ENCODE assay signal across 8 cellular contexts in the genomic region with DNA sequence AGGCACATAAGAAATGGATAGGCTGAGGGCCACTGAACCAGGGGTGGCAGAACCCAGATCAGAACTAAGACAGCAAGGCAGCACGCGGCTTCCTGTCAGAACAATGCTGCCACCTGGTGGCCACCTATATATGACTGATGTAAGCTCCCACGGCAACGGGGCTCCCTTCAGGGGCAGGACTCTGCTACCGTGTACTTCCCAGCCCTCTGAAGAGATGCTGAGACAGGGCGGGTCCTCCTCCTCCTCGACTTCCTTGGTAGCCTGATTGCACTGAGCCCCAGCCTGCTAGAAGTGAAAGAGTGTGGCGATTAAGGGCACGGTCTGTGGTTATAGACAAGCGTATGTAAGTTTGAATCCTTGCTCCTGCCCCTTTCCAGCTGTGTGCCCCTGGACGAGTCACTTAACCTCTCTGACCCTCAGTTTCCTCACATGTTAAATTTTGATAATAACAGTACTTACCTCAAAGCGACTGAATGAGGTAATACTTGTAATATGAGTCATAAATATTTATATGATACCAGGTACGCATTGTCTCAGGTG. TPM values are rescaled to one million over a fixed set of nuclear protein-coding genes. Genes with fewer than 3 reads are reported as not detected.
DNase-seq lines count a peak whose midpoint lies in the region; ATAC-seq and TF ChIP-seq lines count a peak whose summit lies in the region.

No MANE protein-coding gene starts in this region.

- intact Hi-C loops in thyroid gland (cut with DNase I): no loop called here

- no peak for TF ChIP-seq POLR2A in thyroid gland (IDR thresholded peaks at IDR 0.05)

- H3K27me3 Mint-ChIP-seq in activated T-helper 17 cell treated with anti-CD3 and anti-CD28 coated beads, Interleukin-2, amount 50 U/mL, for 72 hours: no peaks in the 10 kb centered on the region
- no peaks in the 10 kb centered on the region for H3K27me3 Mint-ChIP-seq in osteocyte (ENCODE audit: unreplicated experiment)

- in situ Hi-C loops in HAP-1 (cut with MboI; ENCODE audit: low sequenced_read_pairs): loop anchor here (10.0 kb wide), 2 partner anchors 281 to 311 kb away; partner anchors contain the start of gene PDGFRB

- peak overlapping the region; percentile 88 for H3K27ac Mint-ChIP-seq in activated T-helper 17 cell treated with anti-CD3 and anti-CD28 coated beads, Interleukin-2, amount 50 U/mL, for 72 hours
- H3K27ac Mint-ChIP-seq in osteocyte (ENCODE audit: unreplicated experiment): no peak overlapping the region

- no peaks in the 10 kb centered on the region for H3K27me3 ChIP-seq in HAP-1 (ENCODE audit: low read depth)
- H3K27me3 ChIP-seq in MG63: no peaks in the 10 kb centered on the region
- H3K27me3 ChIP-seq in foreskin keratinocyte: no peaks in the 10 kb centered on the region
- H3K27me3 ChIP-seq in thyroid gland: no peaks in the 10 kb centered on the region

- H3K4me1 ChIP-seq in HAP-1 (no peaks in the 10 kb centered on the region), foreskin keratinocyte (peaks cover 8% of the 10 kb centered on the region), thyroid gland (no peaks in the 10 kb centered on the region)

- peak overlapping the region; percentile 56 for H3K4me3 Mint-ChIP-seq in activated T-helper 17 cell treated with anti-CD3 and anti-CD28 coated beads, Interleukin-2, amount 50 U/mL, for 72 hours
- no peak overlapping the region for H3K4me3 Mint-ChIP-seq in osteocyte (ENCODE audit: unreplicated experiment)

- ATAC-seq in activated T-helper 17 cell treated with anti-CD3 and anti-CD28 coated beads, Interleukin-2, amount 50 U/mL, for 72 hours (replicated peaks): peak; percentile 97
- peak; percentile 77 for ATAC-seq in foreskin keratinocyte

- H3K9me3 ChIP-seq in HAP-1 (no peaks in the 10 kb centered on the region), MG63 (no peaks in the 10 kb centered on the region), thyroid gland (no peaks in the 10 kb centered on the region)

- peaks cover 8% of the 10 kb centered on the region for H3K4me1 Mint-ChIP-seq in activated T-helper 17 cell treated with anti-CD3 and anti-CD28 coated beads, Interleukin-2, amount 50 U/mL, for 72 hours
- peaks cover 5% of the 10 kb centered on the region for H3K4me1 Mint-ChIP-seq in osteocyte (ENCODE audit: unreplicated experiment)

- H3K36me3 Mint-ChIP-seq in activated T-helper 17 cell treated with anti-CD3 and anti-CD28 coated beads, Interleukin-2, amount 50 U/mL, for 72 hours (ENCODE audit: low read depth): peaks cover 4% of the 10 kb centered on the region
- H3K36me3 Mint-ChIP-seq in osteocyte (ENCODE audit: unreplicated experiment): no peaks in the 10 kb centered on the region

- TF ChIP-seq CTCF in foreskin keratinocyte (conservative IDR thresholded peaks at IDR 0.05) (peak; percentile 92), osteocyte (IDR thresholded peaks at IDR 0.05) (peak; percentile 94), thyroid gland (IDR thresholded peaks at IDR 0.05) (peak; percentile 53 to 85 (median 74))

- H3K9me3 Mint-ChIP-seq in activated T-helper 17 cell treated with anti-CD3 and anti-CD28 coated beads, Interleukin-2, amount 50 U/mL, for 72 hours: no peaks in the 10 kb centered on the region
- no peaks in the 10 kb centered on the region for H3K9me3 Mint-ChIP-seq in osteocyte (ENCODE audit: unreplicated experiment)

- no peak overlapping the region for H3K4me3 ChIP-seq in HAP-1
- no peak overlapping the region for H3K4me3 ChIP-seq in MG63
- no peak overlapping the region for H3K4me3 ChIP-seq in thyroid gland (replicated peaks in 1 of 3)

- H3K36me3 ChIP-seq in HAP-1 (replicated peaks): no peaks in the 10 kb centered on the region
- no peaks in the 10 kb centered on the region for H3K36me3 ChIP-seq in MG63
- H3K36me3 ChIP-seq in thyroid gland: no peaks in the 10 kb centered on the region

- DNase-seq in GM03348 (ENCODE audit: low spot score) (peak; percentile 92), HAP-1 (ENCODE audit: low spot score in 2 of 2) (peak; percentile 76 to 95), MG63 (peak; percentile 83), SHP77 (lab: John Stamatoyannopoulos, UW) (peak; percentile 45 to 79), foreskin keratinocyte (peak; percentile 45 to 71), osteocyte (ENCODE audit: extremely low spot score, unreplicated experiment) (peak; percentile 94), thyroid gland (peak; percentile 90 to 91)

- H3K27ac ChIP-seq in foreskin keratinocyte (no peak overlapping the region), thyroid gland (no peak overlapping the region)

- WGBS in thyroid gland, 2 donors: 23% methylated on average over 13 of the region's 13 CpGs

RNA-seq across cellular contexts. Expression of gene RPS14, which starts 13.3 kb away (rescaled TPM):
- 6,735 and 8,677 TPM in 2 replicates for total RNA-seq in MG63 (2014; rRNA removed; shearing (Covaris generic); ENCODE audit: low replicate concordance)
- total RNA-seq in activated T-helper 17 cell treated with anti-CD3 and anti-CD28 coated beads, Interleukin-2, amount 50 U/mL, for 72 hours: 1,000 to 10,000 TPM; 2,772 to 2,939 TPM
- total RNA-seq in foreskin keratinocyte: 2,193 and 2,437 TPM in 2 replicates
- 3,381 and 3,638 TPM in 2 replicates for polyA plus RNA-seq in foreskin keratinocyte
- 1,748 and 1,798 TPM in 2 replicates for total RNA-seq in osteocyte
- 1,000 to 10,000 TPM; 2,017 to 5,540 (median 2,786) TPM for total RNA-seq in thyroid gland

RNA-seq across cellular contexts. Expression of gene CD74, which starts 23.5 kb away (rescaled TPM):
- total RNA-seq in MG63 (2014; rRNA removed; shearing (Covaris generic); ENCODE audit: low replicate concordance): not detected in 2 replicates
- total RNA-seq in activated T-helper 17 cell treated with anti-CD3 and anti-CD28 coated beads, Interleukin-2, amount 50 U/mL, for 72 hours: 100 to 1,000 TPM; 265 to 629 TPM
- total RNA-seq in foreskin keratinocyte (4.0 and 7.2 TPM in 2 replicates), osteocyte (not detected in 2 replicates), thyroid gland (100 to 1,000 TPM; 287 to 675 (median 493) TPM)
- polyA plus RNA-seq in foreskin keratinocyte: 6.3 and 9.4 TPM in 2 replicates

Comparison
In these comparisons a context has a peak if more than half of its experiments do, and no peak if none do; other contexts are left out.
1. RNA of gene CD74, which starts 23.5 kb away (total RNA-seq): 265 to 629 TPM in activated T-helper 17 cell treated with anti-CD3 and anti-CD28 coated beads, Interleukin-2, amount 50 U/mL, for 72 hours and 287 to 675 TPM in thyroid gland; 4.0 to 7.2 TPM in foreskin keratinocyte, not detected in osteocyte and not detected in MG63; every median in the first group is over 10 times any median in the second.
2. Peak in every context shown above with its lines, with median percentiles within 50 percentile points of each other: DNase-seq and CTCF ChIP-seq.